1 cellular context compared by ENCODE assay signal in the genomic region with DNA sequence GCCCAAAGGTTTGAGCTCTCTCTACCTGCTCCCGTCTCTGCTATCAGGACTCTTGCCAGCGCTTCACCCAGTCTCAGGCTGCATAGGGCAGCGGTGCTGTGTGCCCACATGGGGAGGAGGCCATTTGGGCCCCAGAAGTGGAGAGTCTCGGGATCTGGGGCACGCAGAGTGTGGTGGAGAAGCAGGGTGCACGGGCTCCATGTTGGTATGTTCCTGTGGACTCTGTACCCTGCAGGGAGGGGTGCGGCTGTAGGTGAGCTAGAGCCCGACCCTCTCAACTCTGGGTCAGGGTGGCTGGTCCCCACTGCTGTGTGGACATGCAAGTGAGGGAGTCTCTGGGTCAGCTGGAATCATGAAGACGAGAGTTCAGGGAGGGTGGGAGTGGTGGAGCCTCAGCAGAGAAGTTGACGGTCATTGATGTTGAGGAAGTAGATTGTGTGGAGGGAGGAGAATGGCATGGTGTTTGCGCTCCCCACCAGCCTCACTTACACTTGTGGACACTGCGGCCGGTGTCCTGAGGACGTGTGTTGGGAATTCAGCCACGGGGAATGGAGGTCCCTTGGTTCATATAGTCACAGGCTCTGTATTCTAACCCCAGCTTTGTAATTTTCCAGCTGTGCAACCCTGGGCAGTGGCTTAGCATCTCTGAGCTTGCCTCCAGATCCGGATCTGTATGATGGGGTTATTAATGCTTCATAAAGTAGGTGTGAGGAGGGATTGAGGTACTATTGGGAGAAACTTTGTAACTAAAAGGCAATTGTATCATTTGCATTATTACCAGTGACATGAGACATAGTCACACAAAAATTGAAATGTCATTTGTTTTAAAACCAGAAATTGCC.
TF ChIP-seq lines count a peak whose summit lies in the region.

No MANE protein-coding gene starts in this region.

TF ChIP-seq in K562, 482 proteins besides CTCF, POLR2A, EP300 and RAD21:
- no peak for TF ChIP-seq CBFA2T3 (IDR thresholded peaks at IDR 0.05)
- TF ChIP-seq PCBP2 (IDR thresholded peaks at IDR 0.05; ENCODE audit: low read depth, low read length, poor library complexity, severe bottlenecking): no peak
- TF ChIP-seq SIN3B (IDR thresholded peaks at IDR 0.05; ENCODE audit: low read depth): no peak
- TF ChIP-seq SREBF1 (IDR thresholded peaks at IDR 0.05; ENCODE audit: borderline replicate concordance, low read depth, low read length): no peak
- TF ChIP-seq, protein P1, sequence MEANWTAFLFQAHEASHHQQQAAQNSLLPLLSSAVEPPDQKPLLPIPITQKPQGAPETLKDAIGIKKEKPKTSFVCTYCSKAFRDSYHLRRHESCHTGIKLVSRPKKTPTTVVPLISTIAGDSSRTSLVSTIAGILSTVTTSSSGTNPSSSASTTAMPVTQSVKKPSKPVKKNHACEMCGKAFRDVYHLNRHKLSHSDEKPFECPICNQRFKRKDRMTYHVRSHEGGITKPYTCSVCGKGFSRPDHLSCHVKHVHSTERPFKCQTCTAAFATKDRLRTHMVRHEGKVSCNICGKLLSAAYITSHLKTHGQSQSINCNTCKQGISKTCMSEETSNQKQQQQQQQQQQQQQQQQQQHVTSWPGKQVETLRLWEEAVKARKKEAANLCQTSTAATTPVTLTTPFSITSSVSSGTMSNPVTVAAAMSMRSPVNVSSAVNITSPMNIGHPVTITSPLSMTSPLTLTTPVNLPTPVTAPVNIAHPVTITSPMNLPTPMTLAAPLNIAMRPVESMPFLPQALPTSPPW (CRISPR knock-in tag; IDR thresholded peaks at IDR 0.05): no peak
- TF ChIP-seq ADNP (tag; IDR thresholded peaks at IDR 0.05): peak; percentile 60; the same call in 1 of the 2 replicates
- TF ChIP-seq CEBPB (tag; IDR thresholded peaks at IDR 0.05): 0 out of 2 replicates have a peak, but pooled peaks have one; percentile 18
- TF ChIP-seq, protein P2, sequence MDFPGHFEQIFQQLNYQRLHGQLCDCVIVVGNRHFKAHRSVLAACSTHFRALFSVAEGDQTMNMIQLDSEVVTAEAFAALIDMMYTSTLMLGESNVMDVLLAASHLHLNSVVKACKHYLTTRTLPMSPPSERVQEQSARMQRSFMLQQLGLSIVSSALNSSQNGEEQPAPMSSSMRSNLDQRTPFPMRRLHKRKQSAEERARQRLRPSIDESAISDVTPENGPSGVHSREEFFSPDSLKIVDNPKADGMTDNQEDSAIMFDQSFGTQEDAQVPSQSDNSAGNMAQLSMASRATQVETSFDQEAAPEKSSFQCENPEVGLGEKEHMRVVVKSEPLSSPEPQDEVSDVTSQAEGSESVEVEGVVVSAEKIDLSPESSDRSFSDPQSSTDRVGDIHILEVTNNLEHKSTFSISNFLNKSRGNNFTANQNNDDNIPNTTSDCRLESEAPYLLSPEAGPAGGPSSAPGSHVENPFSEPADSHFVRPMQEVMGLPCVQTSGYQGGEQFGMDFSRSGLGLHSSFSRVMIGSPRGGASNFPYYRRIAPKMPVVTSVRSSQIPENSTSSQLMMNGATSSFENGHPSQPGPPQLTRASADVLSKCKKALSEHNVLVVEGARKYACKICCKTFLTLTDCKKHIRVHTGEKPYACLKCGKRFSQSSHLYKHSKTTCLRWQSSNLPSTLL (IDR thresholded peaks at IDR 0.05): no peak
- TF ChIP-seq SIX5 (IDR thresholded peaks at IDR 0.05; ENCODE audit: borderline replicate concordance in 1 of 2, insufficient read depth in 1 of 2, low read depth in 1 of 2, low read length in 2 of 2): no peak
- TF ChIP-seq ZNF347 (CRISPR knock-in tag; IDR thresholded peaks at IDR 0.05; ENCODE audit: low read depth): no peak
- peak; percentile 68 for TF ChIP-seq RBM25 (IDR thresholded peaks at IDR 0.05; ENCODE audit: low read depth, low read length, severe bottlenecking)
- no peak for TF ChIP-seq ZNF717 (CRISPR knock-in tag; IDR thresholded peaks at IDR 0.05)
- no peak for TF ChIP-seq SIRT6 (IDR thresholded peaks at IDR 0.05; ENCODE audit: low read depth, low read length)
- TF ChIP-seq NONO (IDR thresholded peaks at IDR 0.05; ENCODE audit: low read depth in 2 of 2, low read length in 1 of 2): no peak
- TF ChIP-seq, protein P3, sequence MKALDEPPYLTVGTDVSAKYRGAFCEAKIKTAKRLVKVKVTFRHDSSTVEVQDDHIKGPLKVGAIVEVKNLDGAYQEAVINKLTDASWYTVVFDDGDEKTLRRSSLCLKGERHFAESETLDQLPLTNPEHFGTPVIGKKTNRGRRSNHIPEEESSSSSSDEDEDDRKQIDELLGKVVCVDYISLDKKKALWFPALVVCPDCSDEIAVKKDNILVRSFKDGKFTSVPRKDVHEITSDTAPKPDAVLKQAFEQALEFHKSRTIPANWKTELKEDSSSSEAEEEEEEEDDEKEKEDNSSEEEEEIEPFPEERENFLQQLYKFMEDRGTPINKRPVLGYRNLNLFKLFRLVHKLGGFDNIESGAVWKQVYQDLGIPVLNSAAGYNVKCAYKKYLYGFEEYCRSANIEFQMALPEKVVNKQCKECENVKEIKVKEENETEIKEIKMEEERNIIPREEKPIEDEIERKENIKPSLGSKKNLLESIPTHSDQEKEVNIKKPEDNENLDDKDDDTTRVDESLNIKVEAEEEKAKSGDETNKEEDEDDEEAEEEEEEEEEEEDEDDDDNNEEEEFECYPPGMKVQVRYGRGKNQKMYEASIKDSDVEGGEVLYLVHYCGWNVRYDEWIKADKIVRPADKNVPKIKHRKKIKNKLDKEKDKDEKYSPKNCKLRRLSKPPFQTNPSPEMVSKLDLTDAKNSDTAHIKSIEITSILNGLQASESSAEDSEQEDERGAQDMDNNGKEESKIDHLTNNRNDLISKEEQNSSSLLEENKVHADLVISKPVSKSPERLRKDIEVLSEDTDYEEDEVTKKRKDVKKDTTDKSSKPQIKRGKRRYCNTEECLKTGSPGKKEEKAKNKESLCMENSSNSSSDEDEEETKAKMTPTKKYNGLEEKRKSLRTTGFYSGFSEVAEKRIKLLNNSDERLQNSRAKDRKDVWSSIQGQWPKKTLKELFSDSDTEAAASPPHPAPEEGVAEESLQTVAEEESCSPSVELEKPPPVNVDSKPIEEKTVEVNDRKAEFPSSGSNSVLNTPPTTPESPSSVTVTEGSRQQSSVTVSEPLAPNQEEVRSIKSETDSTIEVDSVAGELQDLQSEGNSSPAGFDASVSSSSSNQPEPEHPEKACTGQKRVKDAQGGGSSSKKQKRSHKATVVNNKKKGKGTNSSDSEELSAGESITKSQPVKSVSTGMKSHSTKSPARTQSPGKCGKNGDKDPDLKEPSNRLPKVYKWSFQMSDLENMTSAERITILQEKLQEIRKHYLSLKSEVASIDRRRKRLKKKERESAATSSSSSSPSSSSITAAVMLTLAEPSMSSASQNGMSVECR (CRISPR knock-in tag; IDR thresholded peaks at IDR 0.05): no peak
- TF ChIP-seq ASH1L (IDR thresholded peaks at IDR 0.05; ENCODE audit: borderline replicate concordance, low read depth, partially characterized antibody): no peak
- no peak for TF ChIP-seq HNRNPUL1 (IDR thresholded peaks at IDR 0.05; ENCODE audit: low read length)
- TF ChIP-seq SMARCA5 (IDR thresholded peaks at IDR 0.05): peak; percentile 53; the same call in 1 of the 2 replicates
- TF ChIP-seq CBX3 (IDR thresholded peaks at IDR 0.05; ENCODE audit: borderline replicate concordance in 1 of 2, low read length in 2 of 2): peak in 1 of 2 experiments; percentile 6; a peak in 1 of 3 replicates
- TF ChIP-seq FOS (IDR thresholded peaks at IDR 0.05; ENCODE audit: extremely low read depth, insufficient read length): no peak
- TF ChIP-seq ZFP36 (IDR thresholded peaks at IDR 0.05; ENCODE audit: low read depth, low read length, partially characterized antibody): peak; percentile 49
- no peak for TF ChIP-seq RFX7 (CRISPR knock-in tag; IDR thresholded peaks at IDR 0.05)
- TF ChIP-seq NFRKB (IDR thresholded peaks at IDR 0.05; ENCODE audit: low read depth): no peak
- TF ChIP-seq HLTF (IDR thresholded peaks at IDR 0.05): no peak
